Comparison of ENCODE assay signal across 8 cellular contexts in genomic region chr19:52170863-52171320, GRCh38. TPM values are rescaled to one million over a fixed set of nuclear protein-coding genes. Genes with fewer than 3 reads are reported as not detected.
DNase-seq lines count a peak whose midpoint lies in the region; ATAC-seq and TF ChIP-seq lines count a peak whose summit lies in the region.

No MANE protein-coding gene starts in this region.

- H3K27ac ChIP-seq in KOPT-K1 (ENCODE audit: low read depth, low read length, poor library complexity, severe bottlenecking), result peak overlapping the region; percentile 72

- ATAC-seq in stimulated activated memory B cell treated with anti-CD40 and anti-IgM and Interleukin-4, amounts not matched to agents 10 μg/mL and 1 μg/mL and 100 μg/mL, for 72 hours, result peak; percentile 35
- no peak for ATAC-seq in HG03565 (IDR thresholded peaks at IDR 0.05; ENCODE audit: unreplicated experiment)

- H3K36me3 Mint-ChIP-seq in activated naive CD4-positive, alpha-beta T cell treated with anti-CD3 and anti-CD28 coated beads for 36 hours (ENCODE audit: low read depth), result peaks cover 35% of the 10 kb centered on the region
- peaks cover 34% of the 10 kb centered on the region for H3K36me3 Mint-ChIP-seq in brain
- H3K36me3 Mint-ChIP-seq in stimulated activated memory B cell treated with anti-CD40 and anti-IgM and Interleukin-4, amounts not matched to agents 10 μg/mL and 1 μg/mL and 100 μg/mL, for 72 hours, result peaks cover 35% of the 10 kb centered on the region

- H3K4me3 Mint-ChIP-seq in activated naive CD4-positive, alpha-beta T cell treated with anti-CD3 and anti-CD28 coated beads for 36 hours, result peak overlapping the region; percentile 94
- H3K4me3 Mint-ChIP-seq in brain, result peak overlapping the region; percentile 97 to 99 (median 98)
- H3K4me3 Mint-ChIP-seq in stimulated activated memory B cell treated with anti-CD40 and anti-IgM and Interleukin-4, amounts not matched to agents 10 μg/mL and 1 μg/mL and 100 μg/mL, for 72 hours, result peak overlapping the region; percentile 92

- DNase-seq in activated naive CD4-positive, alpha-beta T cell treated with anti-CD3 and anti-CD28 coated beads for 36 hours, result peak; percentile 14
- DNase-seq in activated naive CD4-positive, alpha-beta T cell (lab: John Stamatoyannopoulos, UW), result no peak
- DNase-seq in islet precursor cell (peak; percentile 65), mucosa of gallbladder (ENCODE audit: low spot score) (no peak)

- TF ChIP-seq CTCF in brain (conservative IDR thresholded peaks at IDR 0.05), result no peak

- peaks cover 38% of the 10 kb centered on the region for H3K36me3 ChIP-seq in KOPT-K1 (ENCODE audit: insufficient read depth, low read length)

- no peaks in the 10 kb centered on the region for H3K27me3 Mint-ChIP-seq in activated naive CD4-positive, alpha-beta T cell treated with anti-CD3 and anti-CD28 coated beads for 36 hours (ENCODE audit: low read depth)
- peaks cover 10% of the 10 kb centered on the region for H3K27me3 Mint-ChIP-seq in brain
- no peaks in the 10 kb centered on the region for H3K27me3 Mint-ChIP-seq in stimulated activated memory B cell treated with anti-CD40 and anti-IgM and Interleukin-4, amounts not matched to agents 10 μg/mL and 1 μg/mL and 100 μg/mL, for 72 hours

- H3K27ac Mint-ChIP-seq in activated naive CD4-positive, alpha-beta T cell treated with anti-CD3 and anti-CD28 coated beads for 36 hours, result peak overlapping the region; percentile 95
- H3K27ac Mint-ChIP-seq in brain, result peak overlapping the region; percentile 90 to 99 (median 98)
- peak overlapping the region; percentile 95 for H3K27ac Mint-ChIP-seq in stimulated activated memory B cell treated with anti-CD40 and anti-IgM and Interleukin-4, amounts not matched to agents 10 μg/mL and 1 μg/mL and 100 μg/mL, for 72 hours

- H3K9me3 Mint-ChIP-seq in activated naive CD4-positive, alpha-beta T cell treated with anti-CD3 and anti-CD28 coated beads for 36 hours, result peaks cover 6% of the 10 kb centered on the region
- H3K9me3 Mint-ChIP-seq in brain, result peaks cover 0 to 9% (median 5%) of the 10 kb centered on the region in 5 experiments
- peaks cover 3% of the 10 kb centered on the region for H3K9me3 Mint-ChIP-seq in stimulated activated memory B cell treated with anti-CD40 and anti-IgM and Interleukin-4, amounts not matched to agents 10 μg/mL and 1 μg/mL and 100 μg/mL, for 72 hours

- H3K9me3 ChIP-seq in KOPT-K1 (ENCODE audit: insufficient read depth, low read length, poor library complexity, severe bottlenecking), result peaks cover 11% of the 10 kb centered on the region

- H3K4me1 Mint-ChIP-seq in activated naive CD4-positive, alpha-beta T cell treated with anti-CD3 and anti-CD28 coated beads for 36 hours (ENCODE audit: low read depth), result peaks cover 26% of the 10 kb centered on the region
- peaks cover 35% of the 10 kb centered on the region for H3K4me1 Mint-ChIP-seq in brain
- H3K4me1 Mint-ChIP-seq in stimulated activated memory B cell treated with anti-CD40 and anti-IgM and Interleukin-4, amounts not matched to agents 10 μg/mL and 1 μg/mL and 100 μg/mL, for 72 hours, result peaks cover 17% of the 10 kb centered on the region

- intact Hi-C loops in activated naive CD4-positive, alpha-beta T cell treated with anti-CD3 and anti-CD28 coated beads for 36 hours (cut with micrococcal nuclease), result loop anchor here (1.0 to 2.0 kb wide), 4 partner anchors 18 to 185 kb away; partner anchors contain the start of genes ZNF350 and ZNF616

- CTCF ChIA-PET in activated naive CD4-positive, alpha-beta T cell treated with anti-CD3 and anti-CD28 coated beads for 36 hours (lab: Charles Lee), result no interaction called here

RNA-seq across cellular contexts. Expression of gene ZNF836, which starts 0.5 kb away (rescaled TPM):
- 10 to 100 TPM; 10.7 to 11.1 TPM for total RNA-seq in activated naive CD4-positive, alpha-beta T cell treated with anti-CD3 and anti-CD28 coated beads for 36 hours
- polyA plus RNA-seq in brain (ENCODE audit: insufficient read depth, low read depth, low replicate concordance), result 12.8 TPM
- total RNA-seq in mucosa of gallbladder, result 16.7 TPM

RNA-seq across cellular contexts. Expression of gene PPP2R1A, which starts 19.0 kb away (rescaled TPM):
- total RNA-seq in activated naive CD4-positive, alpha-beta T cell treated with anti-CD3 and anti-CD28 coated beads for 36 hours, result 100 to 1,000 TPM; 228 to 232 TPM
- polyA plus RNA-seq in brain (ENCODE audit: insufficient read depth, low read depth, low replicate concordance), result 426 TPM
- 286 TPM for total RNA-seq in mucosa of gallbladder

RNA-seq across cellular contexts. Expression of gene ZNF616, which starts 31.2 kb away (rescaled TPM):
- total RNA-seq in activated naive CD4-positive, alpha-beta T cell treated with anti-CD3 and anti-CD28 coated beads for 36 hours, result 1 to 10 TPM; 7.6 to 8.7 TPM
- polyA plus RNA-seq in brain (ENCODE audit: insufficient read depth, low read depth, low replicate concordance), result 4.2 TPM
- total RNA-seq in mucosa of gallbladder, result 13.4 TPM

Comparison
In these comparisons a context has a peak if more than half of its experiments do, and no peak if none do; other contexts are left out.
1. DNase-seq: peak in activated naive CD4-positive, alpha-beta T cell treated with anti-CD3 and anti-CD28 coated beads for 36 hours (single experiment) and islet precursor cell (single experiment); none in activated naive CD4-positive, alpha-beta T cell (0 of 4) and mucosa of gallbladder (single experiment).
2. Peak in every context shown above with its lines, with median percentiles within 50 percentile points of each other: H3K27ac Mint-ChIP-seq and H3K4me3 Mint-ChIP-seq.